ENCODE assay signal across 19 cellular contexts in the genomic region with DNA sequence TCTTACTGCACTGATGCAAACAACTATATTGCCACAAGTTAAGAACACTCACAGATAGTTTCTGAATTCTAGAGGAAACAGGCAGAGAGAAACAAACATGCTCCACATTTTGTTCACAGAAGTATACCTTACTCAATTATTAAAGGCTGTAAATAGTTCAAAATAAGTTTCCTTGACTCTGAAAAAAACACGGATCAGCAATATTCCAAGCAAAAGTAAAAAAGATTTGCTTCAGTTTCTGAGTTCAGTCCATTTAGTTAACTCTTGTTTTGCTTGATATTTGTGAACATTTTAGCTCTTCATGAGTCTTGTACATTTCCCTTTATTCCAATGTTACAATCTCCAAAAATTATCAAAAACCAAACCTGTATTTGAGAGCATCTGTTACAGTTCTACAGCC. TPM values are rescaled to one million over a fixed set of nuclear protein-coding genes. Genes with fewer than 3 reads are reported as not detected.
"Had no signal": no experiment of that assay in that cellular context is flagged by ENCODE, and none has a peak within 500 bp of the region (broad histone marks: within the 10 kb centered on the region; RNA-seq: fewer than 3 reads in every experiment).

No MANE protein-coding gene starts in this region.

RNA-seq across cellular contexts. Expression of a gene that starts 24.6 kb away (rescaled TPM):
- total RNA-seq: activated naive CD4-positive, alpha-beta T cell treated with anti-CD3 and anti-CD28 coated beads for 36 hours; activated naive CD4-positive, alpha-beta T cell treated with anti-CD3 and anti-CD28 coated beads, Interleukin-2, amount 50 U/mL, for 72 hours; activated naive CD8-positive, alpha-beta T cell treated with anti-CD3 and anti-CD28 coated beads for 36 hours; activated naive CD8-positive, alpha-beta T cell treated with anti-CD3 and anti-CD28 coated beads, Interleukin-2, amount 10 ng/mL, durations not matched to agents 7 days and 5 days; activated T-cell treated with anti-CD3 and anti-CD28 coated beads, Interleukin-2, amount 50 U/mL, for 4 hours; activated T-cell treated with anti-CD3 and anti-CD28 coated beads, Interleukin-2, amount 50 U/mL, for 72 hours; activated T-helper 1 cell treated with anti-CD3 and anti-CD28 coated beads, Interleukin-12 subunit alpha, Interleukin-12 subunit beta, Interleukin-2, Interleukin-4 antibody, amounts not matched to agents 30 ng/mL and 10 ng/mL and 1 ng/mL, durations not matched to agents 14 hours and 24 hours and 36 hours; activated T-helper 17 cell treated with anti-CD3 and anti-CD28 coated beads, Interleukin-2, amount 50 U/mL, for 72 hours; activated T-helper 2 cell treated with anti-CD3 and anti-CD28 coated beads, Interferon-gamma antibody, Interleukin-2, Interleukin-4, amounts not matched to agents 10 μg/mL and 5 μg/mL and 100 μg/mL, durations not matched to agents 14 hours and 24 hours and 36 hours; adrenal gland; aorta; ascending aorta; astrocyte; body of pancreas; bronchial epithelial cell; cardiac muscle cell; cardiac septum; cerebellum; chondrocyte had no signal
- polyA plus RNA-seq: aorta, cardiac muscle cell had no signal
